19 cellular contexts compared by ENCODE assay signal in the genomic region with DNA sequence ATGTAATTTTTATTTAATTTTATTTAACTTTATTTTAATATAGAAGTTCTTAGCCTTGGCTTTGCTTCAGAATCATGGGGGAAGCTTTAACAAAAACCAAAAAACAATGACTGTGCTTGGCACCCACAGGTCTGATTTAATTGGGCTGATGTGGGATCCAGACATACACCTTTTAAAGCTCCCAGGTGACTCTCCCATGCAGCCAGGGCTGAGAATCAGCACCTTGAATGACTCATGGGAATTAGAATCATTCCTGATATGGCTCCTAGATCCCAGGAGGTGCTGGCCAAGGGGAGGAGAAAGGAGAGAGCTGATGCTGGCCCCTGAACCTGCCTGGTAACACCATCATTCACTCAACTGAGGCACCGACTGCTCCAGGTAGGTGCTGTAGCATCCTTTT.
DNase-seq lines count a peak whose midpoint lies in the region; ATAC-seq and TF ChIP-seq lines count a peak whose summit lies in the region.
"Had no signal": no experiment of that assay in that cellular context is flagged by ENCODE, and none has a peak within 500 bp of the region (broad histone marks: within the 10 kb centered on the region; RNA-seq: fewer than 3 reads in every experiment).

No MANE protein-coding gene starts in this region.

- intact Hi-C loops in HCT116 (cut with micrococcal nuclease) = no loop called here

- H4K20me1 ChIP-seq in HCT116 (ENCODE audit: insufficient read depth) = no peaks in the 10 kb centered on the region

- ATAC-seq in HCT116 (no peak), RWPE2 (ENCODE audit: low read depth) (peak; percentile 70; the same call in 2 of the 3 replicates), esophagus mucosa (peak; percentile 39)

- no peaks in the 10 kb centered on the region for H3K9me2 ChIP-seq in HCT116 (ENCODE audit: insufficient read depth)

- no peak for TF ChIP-seq CTCF in HCT116 (IDR thresholded peaks at IDR 0.05 in 2 of 3, conservative IDR thresholded peaks at IDR 0.05 in 1 of 3; ENCODE audit: borderline replicate concordance in 1 of 3, insufficient read depth in 1 of 3, low read depth in 2 of 3, low read length in 2 of 3)
- no peak for TF ChIP-seq CTCF in RWPE2 (IDR thresholded peaks at IDR 0.05; ENCODE audit: poor library complexity, severe bottlenecking)

- H3K79me2 ChIP-seq in HCT116 (ENCODE audit: insufficient read depth, low read length) = no peaks in the 10 kb centered on the region

- POLR2A ChIA-PET in HCT116 (lab: Charles Lee) = interaction anchor here (1.4 kb wide), 1 partner anchor 11 kb away, joined by 3 read pairs; no protein-coding TSS in a partner anchor

- no peaks in the 10 kb centered on the region for H3K9me3 ChIP-seq in HCT116 (ENCODE audit: control insufficient read depth in 1 of 2, insufficient read depth in 1 of 2, low read depth in 1 of 2, low read length in 2 of 2)
- no peaks in the 10 kb centered on the region for H3K9me3 ChIP-seq in RWPE2 (ENCODE audit: severe bottlenecking)
- H3K9me3 ChIP-seq: BE2C had no signal

- RAD21 ChIA-PET in HCT116 (lab: Charles Lee; ENCODE audit: low non-redundant PET in 1 of 2, low total read pairs in 2 of 2, uncharacterized antibody in 2 of 2, unreplicated experiment in 2 of 2) = interaction anchor here in 1 of 2 experiments (0.7 kb wide), 1 partner anchor 11 kb away, joined by 3 read pairs; no protein-coding TSS in a partner anchor

- H3K4me1 ChIP-seq in HCT116 (ENCODE audit: control insufficient read depth in 1 of 2, insufficient read depth in 2 of 2, low read length in 2 of 2) (peaks cover 3 to 13% of the 10 kb centered on the region in 2 experiments; a peak in 2 of 4 replicates), RWPE2 (ENCODE audit: insufficient read depth, poor library complexity, severe bottlenecking) (no peaks in the 10 kb centered on the region)
- H3K4me1 ChIP-seq: BE2C had no signal

- TF ChIP-seq POLR2A in HCT116 (IDR thresholded peaks at IDR 0.05; ENCODE audit: borderline replicate concordance, extremely low read depth, insufficient read depth, insufficient read length) = no peak

- H3K9ac ChIP-seq in HCT116 (ENCODE audit: low read length) = no peak overlapping the region
- H3K9ac ChIP-seq: GM23248 had no signal

- no peak overlapping the region for H3K27ac ChIP-seq in HCT116 (ENCODE audit: low read depth, low read length)
- no peak overlapping the region for H3K27ac ChIP-seq in RWPE2 (ENCODE audit: poor library complexity, severe bottlenecking)
- H3K27ac ChIP-seq: GM23248, HL-60 had no signal

- no TSS peak for BruUV-seq in HCT116 (replicated peaks; lab: Mats Ljungman, UMichigan)

- H3K4me2 ChIP-seq in HCT116 (ENCODE audit: low read length) = 0 out of 2 replicates have a peak overlapping the region, but pooled peaks have one; percentile 30

- H3K36me3 ChIP-seq in HCT116 (ENCODE audit: control insufficient read depth in 1 of 2, insufficient read depth in 2 of 2, low read length in 2 of 2) (no peaks in the 10 kb centered on the region), RWPE2 (ENCODE audit: low read depth) (no peaks in the 10 kb centered on the region)
- H3K36me3 ChIP-seq: BE2C had no signal

- no peak overlapping the region for H2AFZ ChIP-seq in HCT116 (ENCODE audit: low read depth, low read length, poor library complexity, severe bottlenecking)
- H2AFZ ChIP-seq: GM23248 had no signal

- no peak for DNase-seq in HCT116 (ENCODE audit: low read depth, low spot score)
- no peak for DNase-seq in RWPE2 (ENCODE audit: low spot score)
- peak; percentile 35 for DNase-seq in kidney tubule cell (ENCODE audit: low spot score)
- DNase-seq in midbrain (lab: John Stamatoyannopoulos, UW) = no peak
- no peak for DNase-seq in activated CD4-positive, alpha-beta T cell treated with anti-CD3 and anti-CD28 coated beads for 1 hour
- no peak for DNase-seq in GM03348 (ENCODE audit: low spot score)
- DNase-seq: ACHN; BE2C; C1 segment of cervical spinal cord; CD4-positive, CD25-positive, alpha-beta regulatory T cell; CD8-positive, alpha-beta memory T cell; COR-L47; DMS 273 treated with DMSO at 0.1 percent for 48 hours; DMS53; DND-41; EL; GM23248 had no signal

- CTCF ChIA-PET in HCT116 (lab: Charles Lee) = interaction anchor here (1.5 kb wide), 1 partner anchor 11 kb away, joined by 4 read pairs; no protein-coding TSS in a partner anchor

- H3K27me3 ChIP-seq in HCT116 (ENCODE audit: insufficient read depth, low read length) (no peaks in the 10 kb centered on the region), RWPE2 (ENCODE audit: insufficient read depth, poor library complexity, severe bottlenecking) (no peaks in the 10 kb centered on the region)
- H3K27me3 ChIP-seq: BE2C had no signal

- no peak for TF ChIP-seq RAD21 in HCT116 (IDR thresholded peaks at IDR 0.05; ENCODE audit: low read depth)

- H3K4me3 ChIP-seq in HCT116 (replicated peaks in 1 of 2; ENCODE audit: low read depth in 1 of 2, low read length in 2 of 2) = no peak overlapping the region
- H3K4me3 ChIP-seq in RWPE2 (ENCODE audit: severe bottlenecking) = no peak overlapping the region
- H3K4me3 ChIP-seq: GM23248 had no signal

TF ChIP-seq in HCT116, 20 proteins besides CTCF, POLR2A, EP300 and RAD21:
- TF ChIP-seq ELF1 (IDR thresholded peaks at IDR 0.05; ENCODE audit: borderline replicate concordance, low read depth) = no peak
- no peak for TF ChIP-seq CBX3 (IDR thresholded peaks at IDR 0.05; ENCODE audit: low read depth)
- no peak for TF ChIP-seq ZFX (IDR thresholded peaks at IDR 0.05)
- no peak for TF ChIP-seq JUND (IDR thresholded peaks at IDR 0.05)
- no peak for TF ChIP-seq EZH2 (IDR thresholded peaks at IDR 0.05)
- no peak for TF ChIP-seq EGR1 (IDR thresholded peaks at IDR 0.05; ENCODE audit: low read depth)
- TF ChIP-seq SP1 (IDR thresholded peaks at IDR 0.05; ENCODE audit: low read depth) = no peak
- TF ChIP-seq, protein P1, sequence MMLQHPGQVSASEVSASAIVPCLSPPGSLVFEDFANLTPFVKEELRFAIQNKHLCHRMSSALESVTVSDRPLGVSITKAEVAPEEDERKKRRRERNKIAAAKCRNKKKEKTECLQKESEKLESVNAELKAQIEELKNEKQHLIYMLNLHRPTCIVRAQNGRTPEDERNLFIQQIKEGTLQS (IDR thresholded peaks at IDR 0.05) = no peak
- no peak for TF ChIP-seq YY1 (IDR thresholded peaks at IDR 0.05; ENCODE audit: extremely low read depth, insufficient replicate concordance, low read depth, low read length)
- TF ChIP-seq POLR2AphosphoS5 (IDR thresholded peaks at IDR 0.05; ENCODE audit: low read depth, low read length) = no peak
- TF ChIP-seq FOSL1 (IDR thresholded peaks at IDR 0.05; ENCODE audit: low read depth) = no peak
- TF ChIP-seq SIN3A (IDR thresholded peaks at IDR 0.05; ENCODE audit: low read depth) = no peak
- no peak for TF ChIP-seq SRF (IDR thresholded peaks at IDR 0.05; ENCODE audit: low read depth)
